In genomic region chrX:122154019-122154418, GRCh38 we compare ENCODE assay signal across 10 cellular contexts.
"Had no signal": no experiment of that assay in that cellular context is flagged by ENCODE, and none has a peak within 500 bp of the region (broad histone marks: within the 10 kb centered on the region; RNA-seq: fewer than 3 reads in every experiment).

No MANE protein-coding gene starts in this region.

- H3K27ac ChIP-seq: HL-60 had no signal

- DNase-seq: H9, HCEC 1CT, HFFc6, KBM-7 had no signal

- FAIRE-seq: H1, H54, HepG2 had no signal

- H3K4me2 ChIP-seq: GM23338 had no signal

- H2AFZ ChIP-seq: GM23338 had no signal

- H3K27me3 Mint-ChIP-seq: IgD-negative memory B cell had no signal

- H3K4me3 Mint-ChIP-seq: GM23338, H9, HFFc6, IgD-negative memory B cell had no signal

- H3K36me3 Mint-ChIP-seq: IgD-negative memory B cell had no signal

- H3K4me1 Mint-ChIP-seq: GM23338, H9, IgD-negative memory B cell had no signal

- H3K4me3 ChIP-seq: GM23338 had no signal

- ATAC-seq: GM23338, HepG2 had no signal
